13 cellular contexts compared by ENCODE assay signal in genomic region chr5:128965638-128966302, GRCh38. TPM values are rescaled to one million over a fixed set of nuclear protein-coding genes. Genes with fewer than 3 reads are reported as not detected.
DNase-seq lines count a peak whose midpoint lies in the region; ATAC-seq, FAIRE-seq and TF ChIP-seq lines count a peak whose summit lies in the region.
"Had no signal": no experiment of that assay in that cellular context is flagged by ENCODE, and none has a peak within 500 bp of the region (broad histone marks: within the 10 kb centered on the region; RNA-seq: fewer than 3 reads in every experiment).

No MANE protein-coding gene starts in this region.

- POLR2A ChIA-PET in activated CD4-positive, alpha-beta T cell treated with anti-CD3 and anti-CD28 coated beads, Interleukin-2, amount 10 ng/mL, durations not matched to agents 7 days and 5 days (lab: Charles Lee): no interaction called here

- H3K4me1 ChIP-seq in heart right ventricle: peaks cover 0 to 5% (median 0%) of the 10 kb centered on the region in 9 donors
- H3K4me1 ChIP-seq in osteoblast (ENCODE audit: insufficient read depth, low read length): no peaks in the 10 kb centered on the region

- H3K9me3 ChIP-seq in heart right ventricle: peaks cover 0 to 8% (median 0%) of the 10 kb centered on the region in 11 donors
- H3K9me3 ChIP-seq in osteoblast (ENCODE audit: low read depth, low read length): no peaks in the 10 kb centered on the region

- H4K20me1 ChIP-seq in osteoblast (ENCODE audit: insufficient read depth, low read length): no peaks in the 10 kb centered on the region

- no peak overlapping the region for H3K4me3 Mint-ChIP-seq in activated CD4-positive, alpha-beta T cell treated with anti-CD3 and anti-CD28 coated beads, Interleukin-2, amount 10 ng/mL, durations not matched to agents 7 days and 5 days

- no peak for FAIRE-seq in H54 (lab: Jason Lieb, UNC)
- FAIRE-seq in urothelium cell line (lab: Jason Lieb, UNC): no peak

- in situ Hi-C loops in astrocyte of the cerebellum (cut with HindIII; ENCODE audit: low sequenced_read_pairs): no loop called here

- no peaks in the 10 kb centered on the region for H3K9me3 Mint-ChIP-seq in activated CD4-positive, alpha-beta T cell treated with anti-CD3 and anti-CD28 coated beads, Interleukin-2, amount 10 ng/mL, durations not matched to agents 7 days and 5 days

- ATAC-seq in heart right ventricle: peak; percentile 15 to 68 (median 58)
- ATAC-seq in GM21528 (IDR thresholded peaks at IDR 0.05; ENCODE audit: low FRiP score, unreplicated experiment): no peak
- ATAC-seq: activated T-cell treated with anti-CD3 and anti-CD28 coated beads, Interleukin-2, amount 50 U/mL, for 72 hours had no signal

- H2AFZ ChIP-seq in osteoblast (ENCODE audit: low read length): no peak overlapping the region

- peaks cover 12% of the 10 kb centered on the region for H3K27me3 Mint-ChIP-seq in activated CD4-positive, alpha-beta T cell treated with anti-CD3 and anti-CD28 coated beads, Interleukin-2, amount 10 ng/mL, durations not matched to agents 7 days and 5 days

- CTCF ChIA-PET in activated CD4-positive, alpha-beta T cell treated with anti-CD3 and anti-CD28 coated beads, Interleukin-2, amount 10 ng/mL, durations not matched to agents 7 days and 5 days (lab: Charles Lee): interaction anchor here (0.6 kb wide), 1 partner anchor 425 kb away, joined by 3 read pairs; no protein-coding TSS in a partner anchor

- 13 to 20% methylated on average over 24 of the region's 24 CpGs for WGBS in heart right ventricle, 2 donors

- H3K27ac ChIP-seq in heart right ventricle: peak overlapping the region in 9 of 10 donors; percentile 6 to 85 (median 78)
- H3K27ac ChIP-seq in osteoblast (ENCODE audit: low read depth, low read length): no peak overlapping the region

- peak overlapping the region; percentile 55 for H3K4me3 ChIP-seq in astrocyte of the cerebellum (ENCODE audit: low read depth, low read length)
- peak overlapping the region; percentile 23 to 63 (median 54) for H3K4me3 ChIP-seq in heart right ventricle
- H3K4me3 ChIP-seq in osteoblast (ENCODE audit: insufficient read depth, low read length): no peak overlapping the region

- no peak overlapping the region for H3K27ac Mint-ChIP-seq in activated CD4-positive, alpha-beta T cell treated with anti-CD3 and anti-CD28 coated beads, Interleukin-2, amount 10 ng/mL, durations not matched to agents 7 days and 5 days
- H3K27ac Mint-ChIP-seq: activated T-cell treated with anti-CD3 and anti-CD28 coated beads, Interleukin-2, amount 50 U/mL, for 72 hours had no signal

- TF ChIP-seq CTCF in astrocyte of the cerebellum (IDR thresholded peaks at IDR 0.05; ENCODE audit: low read depth, low read length, missing control alignments): no peak
- no peak for TF ChIP-seq CTCF in heart right ventricle (IDR thresholded peaks at IDR 0.05)
- TF ChIP-seq CTCF in osteoblast (IDR thresholded peaks at IDR 0.05; ENCODE audit: extremely low read depth, low read depth, low read length): no peak

- H3K4me2 ChIP-seq in osteoblast (ENCODE audit: insufficient read depth, low read length): no peak overlapping the region

- no peaks in the 10 kb centered on the region for H3K79me2 ChIP-seq in osteoblast (ENCODE audit: insufficient read depth, low read length)

- intact Hi-C loops in heart right ventricle (cut with DNase I): loop anchor here in 1 of 10 donors (5.0 kb wide), 1 partner anchor 43 kb away; no protein-coding TSS in a partner anchor

- H3K27me3 ChIP-seq in heart right ventricle (peaks cover 0 to 29% (median 15%) of the 10 kb centered on the region in 7 donors), osteoblast (ENCODE audit: insufficient read depth, low read length) (no peaks in the 10 kb centered on the region)

- H3K36me3 Mint-ChIP-seq in activated CD4-positive, alpha-beta T cell treated with anti-CD3 and anti-CD28 coated beads, Interleukin-2, amount 10 ng/mL, durations not matched to agents 7 days and 5 days (ENCODE audit: low read depth): no peaks in the 10 kb centered on the region

- DNase-seq in D341Med (ENCODE audit: low spot score) (peak; percentile 15), astrocyte of the cerebellum (ENCODE audit: low read depth) (no peak), heart right ventricle (no peak), osteoblast (ENCODE audit: insufficient read length, low spot score, missing footprints) (peak; percentile 38), H54 (ENCODE audit: insufficient read length, low spot score) (no peak), urothelium cell line (ENCODE audit: low spot score) (no peak)
- no peak for DNase-seq in activated CD4-positive, alpha-beta T cell treated with anti-CD3 and anti-CD28 coated beads, Interleukin-2, amount 10 ng/mL, durations not matched to agents 7 days and 5 days
- DNase-seq: activated T-cell treated with anti-CD3 and anti-CD28 coated beads, Interleukin-2, amount 50 U/mL, for 72 hours; Karpas-422; NCI-H748 treated with DMSO at 0.1 percent for 48 hours; stimulated activated CD4-positive, alpha-beta T cell treated with anti-CD3 and anti-CD28 coated beads, Interleukin-1b, Interleukin-23, amount 100 ng/mL, for 48 hours had no signal

- no peak for TF ChIP-seq POLR2A in H54 (IDR thresholded peaks at IDR 0.05; ENCODE audit: low read depth, low read length)

- H3K4me1 Mint-ChIP-seq in activated CD4-positive, alpha-beta T cell treated with anti-CD3 and anti-CD28 coated beads, Interleukin-2, amount 10 ng/mL, durations not matched to agents 7 days and 5 days: no peaks in the 10 kb centered on the region

- no peaks in the 10 kb centered on the region for H3K36me3 ChIP-seq in heart right ventricle
- H3K36me3 ChIP-seq in osteoblast (ENCODE audit: insufficient read depth, low read length): no peaks in the 10 kb centered on the region

RNA-seq across cellular contexts. Expression of gene SLC27A6, which starts 0.5 kb away (rescaled TPM):
- total RNA-seq in heart right ventricle (100 to 1,000 TPM in 1 of 10 donors, 10 to 100 TPM in 9; 36.5 to 125 (median 61.4) TPM), osteoblast (not detected in 2 replicates)
- polyA plus RNA-seq in heart right ventricle: 10 to 100 TPM; 11.0 to 26.3 TPM
- not detected for total RNA-seq in activated CD4-positive, alpha-beta T cell treated with anti-CD3 and anti-CD28 coated beads, Interleukin-2, amount 10 ng/mL, durations not matched to agents 7 days and 5 days
- total RNA-seq: activated T-cell treated with anti-CD3 and anti-CD28 coated beads, Interleukin-2, amount 50 U/mL, for 72 hours; mesenteric fat pad had no signal

Comparison
In these comparisons a context has a peak if more than half of its experiments do, and no peak if none do; other contexts are left out.
1. DNase-seq: peak in D341Med (single experiment) and osteoblast (single experiment); none in astrocyte of the cerebellum (single experiment), heart right ventricle (0 of 2), H54 (single experiment), urothelium cell line (single experiment) and activated CD4-positive, alpha-beta T cell treated with anti-CD3 and anti-CD28 coated beads, Interleukin-2, amount 10 ng/mL, durations not matched to agents 7 days and 5 days (single experiment).
2. RNA of gene SLC27A6, which starts 0.5 kb away (total RNA-seq): 36.5 to 125 TPM in heart right ventricle; not detected in osteoblast and not detected in activated CD4-positive, alpha-beta T cell treated with anti-CD3 and anti-CD28 coated beads, Interleukin-2, amount 10 ng/mL, durations not matched to agents 7 days and 5 days; every median in the first group is over 10 times any median in the second.